In the genomic region with DNA sequence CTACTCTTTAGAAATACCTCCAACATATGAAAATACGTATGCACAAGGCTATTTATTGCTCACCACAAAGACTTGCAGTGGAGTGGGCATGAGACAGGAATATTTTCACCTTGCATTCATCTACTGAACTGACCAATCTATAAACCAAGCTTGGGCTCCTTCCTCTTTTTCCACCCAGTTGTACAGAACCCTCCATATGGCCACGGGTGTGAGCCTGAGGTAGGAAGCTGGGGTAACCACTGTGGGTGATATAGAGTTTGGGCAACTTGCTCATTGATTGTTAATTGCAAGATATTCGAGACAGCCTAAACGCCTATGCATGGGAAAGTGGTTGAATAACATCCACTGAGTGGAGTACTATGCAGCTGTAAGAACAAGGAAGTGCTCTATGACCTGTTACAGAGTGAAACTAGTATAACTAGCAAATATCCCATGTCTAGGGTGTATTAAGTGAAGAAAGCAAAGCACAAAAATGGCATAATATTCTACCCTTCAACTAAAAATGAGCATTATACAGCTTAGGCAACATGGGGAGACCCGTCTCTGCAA, we compare ENCODE assay signal across 24 cellular contexts. TPM values are rescaled to one million over a fixed set of nuclear protein-coding genes. Genes with fewer than 3 reads are reported as not detected.
A peak's percentile ranks its signal among the peaks of the same experiment; 100 is the strongest.
DNase-seq lines count a peak whose midpoint lies in the region; ATAC-seq and TF ChIP-seq lines count a peak whose summit lies in the region.
"Had no signal": no experiment of that assay in that cellular context is flagged by ENCODE, and none has a peak within 500 bp of the region (broad histone marks: within the 10 kb centered on the region; RNA-seq: fewer than 3 reads in every experiment).

No MANE protein-coding gene starts in this region.

- POLR2A ChIA-PET in MCF 10A (lab: Yijun Ruan, JAX) = interaction anchor here (0.8 to 3.3 kb wide), 5 partner anchors 8 to 453 kb away, joined by 3 to 37 read pairs (median 4); a partner anchor contains a TSS

- H3K4me1 Mint-ChIP-seq in MCF 10A (ENCODE audit: insufficient read depth, unreplicated experiment) = peaks cover 10% of the 10 kb centered on the region
- H3K4me1 Mint-ChIP-seq: activated B cell treated with CpG ODN at 0.5 μM for 24 hours; CD4-positive, alpha-beta memory T cell had no signal

- no peak for DNase-seq in MCF 10A (ENCODE audit: unreplicated experiment)
- no peak for DNase-seq in breast epithelium (ENCODE audit: low spot score in 2 of 2)
- DNase-seq in SIG-M5 (lab: John Stamatoyannopoulos, UW) = peak; percentile 25
- DNase-seq in left lung = no peak
- no peak for DNase-seq in NCI-H1105 treated with DMSO at 0.1 percent for 48 hours (lab: John Stamatoyannopoulos, UW)
- no peak for DNase-seq in erythroblast (lab: John Stamatoyannopoulos, UW)
- no peak for DNase-seq in activated CD4-positive, CD25-positive, alpha-beta regulatory T cell treated with anti-CD3 and anti-CD28 coated beads, Interleukin-2, amount 50 U/mL, for 72 hours
- DNase-seq in H7 = no peak
- DNase-seq: activated B cell treated with CpG ODN at 0.5 μM for 24 hours; activated CD4-positive, alpha-beta T cell treated with anti-CD3 and anti-CD28 coated beads, Interleukin-2, amount 50 U/mL, for 4 hours; activated naive CD4-positive, alpha-beta T cell treated with Interleukin-2 at 50 U/mL for 16 hours; amniotic stem cell; CD4-positive, alpha-beta memory T cell; effector CD8-positive, alpha-beta T cell; foreskin keratinocyte; heart right ventricle; NCI-H2029 treated with DMSO at 0.1 percent for 48 hours; NCI-H526 treated with DMSO at 0.1 percent for 48 hours; nephron progenitor cell; ovary had no signal

- peak overlapping the region; percentile 36 for H3K27ac Mint-ChIP-seq in MCF 10A (ENCODE audit: low read depth, unreplicated experiment)
- H3K27ac Mint-ChIP-seq: activated B cell treated with CpG ODN at 0.5 μM for 24 hours; CD4-positive, alpha-beta memory T cell; nephron progenitor cell had no signal

- BruUV-seq in MCF 10A (replicated peaks; lab: Mats Ljungman, UMichigan) = no TSS peak

- H3K9me3 ChIP-seq in breast epithelium = no peaks in the 10 kb centered on the region
- H3K9me3 ChIP-seq in left lung = no peaks in the 10 kb centered on the region
- H3K9me3 ChIP-seq: heart right ventricle, ovary had no signal

- H3K27ac ChIP-seq in breast epithelium = no peak overlapping the region
- H3K27ac ChIP-seq in left lung = no peak overlapping the region
- H3K27ac ChIP-seq: 22Rv1, foreskin keratinocyte, heart right ventricle, ovary, skin epidermis had no signal

- no peak overlapping the region for H3K4me3 Mint-ChIP-seq in MCF 10A (ENCODE audit: unreplicated experiment)
- H3K4me3 Mint-ChIP-seq: activated B cell treated with CpG ODN at 0.5 μM for 24 hours; CD4-positive, alpha-beta memory T cell; nephron progenitor cell had no signal

- CTCF ChIA-PET in MCF 10A (lab: Yijun Ruan, JAX) = no interaction called here

- intact Hi-C loops in MCF 10A (cut with micrococcal nuclease) (no loop called here), breast epithelium (cut with DNase I; ENCODE audit: low total_unique reads) (no loop called here), left lung (cut with DNase I) (no loop called here)

- H3K4me1 ChIP-seq in breast epithelium = no peaks in the 10 kb centered on the region
- H3K4me1 ChIP-seq in left lung = peaks cover 0 to 9% of the 10 kb centered on the region in 2 donors
- H3K4me1 ChIP-seq: foreskin keratinocyte had no signal

- H3K4me3 ChIP-seq in breast epithelium (no peak overlapping the region), left lung (no peak overlapping the region), H7 (ENCODE audit: insufficient read depth, low read depth, low read length) (no peak overlapping the region)
- H3K4me3 ChIP-seq: heart right ventricle, ovary, skin epidermis had no signal

- H3K9me3 Mint-ChIP-seq in MCF 10A (ENCODE audit: unreplicated experiment) = no peaks in the 10 kb centered on the region
- H3K9me3 Mint-ChIP-seq: activated B cell treated with CpG ODN at 0.5 μM for 24 hours; CD4-positive, alpha-beta memory T cell; nephron progenitor cell had no signal

- H3K36me3 ChIP-seq in breast epithelium (no peaks in the 10 kb centered on the region), left lung (no peaks in the 10 kb centered on the region), H7 (replicated peaks; ENCODE audit: control insufficient read depth, insufficient read depth, low read length) (no peaks in the 10 kb centered on the region)
- H3K36me3 ChIP-seq: heart right ventricle, ovary had no signal

- ATAC-seq in left lung = peak; percentile 41
- ATAC-seq: foreskin keratinocyte, heart right ventricle had no signal

- no peaks in the 10 kb centered on the region for H3K27me3 Mint-ChIP-seq in MCF 10A (ENCODE audit: insufficient read depth, unreplicated experiment)

- H3K27me3 ChIP-seq in breast epithelium (no peaks in the 10 kb centered on the region), left lung (no peaks in the 10 kb centered on the region), H7 (ENCODE audit: control insufficient read depth, insufficient read depth, low read length) (no peaks in the 10 kb centered on the region; the same call in 1 of the 2 replicates)
- H3K27me3 ChIP-seq: foreskin keratinocyte, ovary had no signal

- no peaks in the 10 kb centered on the region for H3K36me3 Mint-ChIP-seq in MCF 10A (ENCODE audit: insufficient read depth, unreplicated experiment)
- H3K36me3 Mint-ChIP-seq: CD4-positive, alpha-beta memory T cell had no signal

- TF ChIP-seq CTCF in MCF 10A (IDR thresholded peaks at IDR 0.05; ENCODE audit: unreplicated experiment) (no peak), breast epithelium (IDR thresholded peaks at IDR 0.05) (no peak), left lung (IDR thresholded peaks at IDR 0.05) (no peak)

- TF ChIP-seq POLR2A in breast epithelium (IDR thresholded peaks at IDR 0.05) (no peak), erythroblast (IDR thresholded peaks at IDR 0.05; ENCODE audit: low read length) (no peak)

RNA-seq across cellular contexts. Expression of a gene that starts 7.3 kb away (rescaled TPM):
- 247 and 286 TPM in 2 replicates for total RNA-seq in MCF 10A (2022)
- total RNA-seq in breast epithelium = 100 to 1,000 TPM; 235 to 263 (median 260) TPM
- total RNA-seq in left lung = 100 to 1,000 TPM; 197 to 214 TPM
- 121 and 194 TPM in 2 replicates for total RNA-seq in H7 (2014; rRNA removed; shearing (Covaris generic))

RNA-seq across cellular contexts. Expression of a gene that starts 20.7 kb away (rescaled TPM):
- total RNA-seq in MCF 10A (2022) = not detected in 2 replicates
- total RNA-seq in breast epithelium = under 1 TPM in 1 of 3 donors, not detected in 2; 0.16 TPM
- total RNA-seq in left lung = under 1 TPM; 0.09 to 0.18 TPM
- total RNA-seq in H7 (2014; rRNA removed; shearing (Covaris generic)) = not detected in 2 replicates
- total RNA-seq: CD4-positive, alpha-beta memory T cell; foreskin keratinocyte; kidney epithelial cell; renal cortical epithelial cell had no signal
